In genomic region chr3:52446042-52446441, GRCh38 we compare ENCODE assay signal across 27 cellular contexts. TPM values are rescaled to one million over a fixed set of nuclear protein-coding genes. Genes with fewer than 3 reads are reported as not detected.
"Had no signal": no experiment of that assay in that cellular context is flagged by ENCODE, and none has a peak within 500 bp of the region (broad histone marks: within the 10 kb centered on the region; RNA-seq: fewer than 3 reads in every experiment).

No MANE protein-coding gene starts in this region.

- H3K4me1 Mint-ChIP-seq: activated CD4-positive, alpha-beta T cell treated with anti-CD3 and anti-CD28 coated beads for 36 hours had no signal

- H3K4me3 ChIP-seq: hepatocyte, left lung, pancreas, sigmoid colon, thoracic aorta had no signal

- H3K27me3 Mint-ChIP-seq: activated CD4-positive, alpha-beta T cell treated with anti-CD3 and anti-CD28 coated beads for 36 hours; activated naive CD8-positive, alpha-beta T cell treated with anti-CD3 and anti-CD28 coated beads for 36 hours; type B pancreatic cell had no signal

- H3K27me3 ChIP-seq: hepatocyte, left lung, pancreas, sigmoid colon had no signal

- H3K4me3 Mint-ChIP-seq: activated CD4-positive, alpha-beta T cell treated with anti-CD3 and anti-CD28 coated beads for 36 hours; activated naive CD8-positive, alpha-beta T cell treated with anti-CD3 and anti-CD28 coated beads for 36 hours; activated T-cell treated with anti-CD3 and anti-CD28 coated beads, Interleukin-2, amount 50 U/mL, for 4 hours; immature natural killer cell; nephron; T-helper 2 cell treated with Interferon-gamma antibody and Interleukin-4, amounts not matched to agents 5 μg/mL and 100 μg/mL, for 36 hours; type B pancreatic cell had no signal

- FAIRE-seq: astrocyte, pancreas had no signal

- H3K9me3 ChIP-seq: left lung, pancreas, sigmoid colon, thoracic aorta had no signal

- DNase-seq: activated CD4-positive, alpha-beta T cell treated with anti-CD3 and anti-CD28 coated beads for 36 hours; activated CD4-positive, alpha-beta T cell treated with anti-CD3 and anti-CD28 coated beads, Interleukin-2, amount 50 U/mL, for 4 hours; activated CD8-positive, alpha-beta memory T cell treated with anti-CD3 and anti-CD28 coated beads for 24 hours; activated CD8-positive, alpha-beta memory T cell treated with anti-CD3 and anti-CD28 coated beads, Interleukin-2, amount 50 U/mL, for 4 hours; activated naive CD4-positive, alpha-beta T cell; activated naive CD8-positive, alpha-beta T cell treated with anti-CD3 and anti-CD28 coated beads for 36 hours; activated T-cell treated with anti-CD3 and anti-CD28 coated beads, Interleukin-2, amount 50 U/mL, for 4 hours; cortex of kidney; erythroblast; foreskin fibroblast; immature natural killer cell; mammary epithelial cell; midbrain; sigmoid colon; stimulated activated CD4-positive, alpha-beta T cell treated with anti-CD3 and anti-CD28 coated beads, Interleukin-4, amount 100 ng/mL, for 1 hour; stimulated activated naive CD4-positive, alpha-beta T cell treated with Interleukin-2 at 50 U/mL for 16 hours had no signal

- H3K79me2 ChIP-seq: hepatocyte had no signal

- H3K9me3 Mint-ChIP-seq: activated naive CD8-positive, alpha-beta T cell treated with anti-CD3 and anti-CD28 coated beads for 36 hours; activated T-cell treated with anti-CD3 and anti-CD28 coated beads, Interleukin-2, amount 50 U/mL, for 4 hours; activated T-helper 2 cell treated with anti-CD3 and anti-CD28 coated beads, Interferon-gamma antibody, Interleukin-2, Interleukin-4, amounts not matched to agents 10 μg/mL and 5 μg/mL and 100 μg/mL, durations not matched to agents 14 hours and 24 hours and 36 hours; immature natural killer cell; nephron; T-helper 2 cell treated with Interferon-gamma antibody and Interleukin-4, amounts not matched to agents 5 μg/mL and 100 μg/mL, for 36 hours; type B pancreatic cell had no signal

- H3K27ac ChIP-seq: hepatocyte, left lung, pancreas, sigmoid colon, thoracic aorta had no signal

- H3K4me2 ChIP-seq: hepatocyte had no signal

- ATAC-seq: left lung had no signal

- H2AFZ ChIP-seq: hepatocyte had no signal

- H3K27ac Mint-ChIP-seq: activated CD4-positive, alpha-beta T cell treated with anti-CD3 and anti-CD28 coated beads for 36 hours; activated naive CD8-positive, alpha-beta T cell treated with anti-CD3 and anti-CD28 coated beads for 36 hours; activated T-helper 2 cell treated with anti-CD3 and anti-CD28 coated beads, Interferon-gamma antibody, Interleukin-2, Interleukin-4, amounts not matched to agents 10 μg/mL and 5 μg/mL and 100 μg/mL, durations not matched to agents 14 hours and 24 hours and 36 hours; immature natural killer cell; nephron; T-helper 2 cell treated with Interferon-gamma antibody and Interleukin-4, amounts not matched to agents 5 μg/mL and 100 μg/mL, for 36 hours; type B pancreatic cell had no signal

- H3K36me3 ChIP-seq: left lung, pancreas, sigmoid colon, thoracic aorta had no signal

- H3K36me3 Mint-ChIP-seq: activated naive CD8-positive, alpha-beta T cell treated with anti-CD3 and anti-CD28 coated beads for 36 hours; immature natural killer cell; type B pancreatic cell had no signal

RNA-seq across cellular contexts. Expression of gene SEMA3G, which starts 1.1 kb away (rescaled TPM):
- total RNA-seq: activated CD4-positive, alpha-beta T cell treated with anti-CD3 and anti-CD28 coated beads for 36 hours had no signal
- polyA plus RNA-seq: immature natural killer cell had no signal

RNA-seq across cellular contexts. Expression of gene TNNC1, which starts 7.8 kb away (rescaled TPM):
- total RNA-seq: glomerular endothelial cell, pulmonary artery endothelial cell had no signal
- polyA plus RNA-seq: immature natural killer cell had no signal
